10 cellular contexts compared by ENCODE assay signal in the genomic region with DNA sequence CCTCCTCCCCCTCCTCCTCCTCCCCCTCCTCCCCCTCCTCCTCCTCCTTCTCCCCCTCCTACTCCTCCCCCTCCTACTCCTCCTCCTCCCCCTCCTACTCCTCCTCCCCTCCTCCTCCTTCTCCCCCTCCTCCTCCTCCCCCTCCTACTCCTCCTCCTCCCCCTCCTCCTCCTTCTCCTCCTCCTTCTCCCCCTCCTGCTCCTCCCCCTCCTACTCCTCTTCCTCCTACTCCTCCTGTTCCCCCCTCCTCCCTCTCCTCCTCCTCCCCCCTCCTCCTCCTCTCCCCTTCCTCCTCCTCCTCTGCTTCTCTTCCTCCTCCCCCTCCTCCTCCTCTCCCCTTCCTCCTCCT. TPM values are rescaled to one million over a fixed set of nuclear protein-coding genes. Genes with fewer than 3 reads are reported as not detected.
"Had no signal": no experiment of that assay in that cellular context is flagged by ENCODE, and none has a peak within 500 bp of the region (broad histone marks: within the 10 kb centered on the region; RNA-seq: fewer than 3 reads in every experiment).

No MANE protein-coding gene starts in this region.

- H3K27me3 ChIP-seq: ascending aorta had no signal

- H3K36me3 ChIP-seq: adrenal gland, ascending aorta, brain microvascular endothelial cell, breast epithelium, cardiac muscle cell had no signal

- H3K4me1 ChIP-seq: ascending aorta had no signal

- H3K4me3 ChIP-seq: adrenal gland, ascending aorta, body of pancreas, cardiac muscle cell had no signal

- FAIRE-seq: bronchial epithelial cell had no signal

- DNase-seq: activated gamma-delta T cell had no signal

- H3K27ac ChIP-seq: adrenal gland, ascending aorta, body of pancreas, brain microvascular endothelial cell, breast epithelium, cardiac muscle cell had no signal

- H3K9me3 ChIP-seq: adrenal gland, ascending aorta, body of pancreas, breast epithelium had no signal

RNA-seq across cellular contexts. Expression of gene EPHB3, which starts 17.1 kb away (rescaled TPM):
- total RNA-seq: activated naive CD4-positive, alpha-beta T cell treated with anti-CD3 and anti-CD28 coated beads for 36 hours; activated T-helper 2 cell treated with anti-CD3 and anti-CD28 coated beads, Interferon-gamma antibody, Interleukin-2, Interleukin-4, amounts not matched to agents 10 μg/mL and 5 μg/mL and 100 μg/mL, durations not matched to agents 14 hours and 24 hours and 36 hours had no signal
